In genomic region chr9:81689343-81690175, GRCh38 we compare ENCODE assay signal across 8 cellular contexts. TPM values are rescaled to one million over a fixed set of nuclear protein-coding genes. Genes with fewer than 3 reads are reported as not detected.
DNase-seq lines count a peak whose midpoint lies in the region; ATAC-seq, FAIRE-seq and TF ChIP-seq lines count a peak whose summit lies in the region.

Gene TLE1, minus strand, starts transcription at chr9:81689547. Its CDS starts 1,307 bp downstream, at chr9:81688240.

- H3K27ac Mint-ChIP-seq in T-helper 17 cell (peak within 1 kb of the TSS; percentile 81), astrocyte (ENCODE audit: unreplicated experiment) (peak within 1 kb of the TSS; percentile 82), progenitor cell of endocrine pancreas (peak within 1 kb of the TSS; percentile 99)

- peak in 1 of 4 donors; percentile 68 for TF ChIP-seq EP300 in upper lobe of left lung (IDR thresholded peaks at IDR 0.05)

- peak within 1 kb of the TSS; percentile 55 for H2AFZ ChIP-seq in astrocyte (ENCODE audit: low read depth, low read length)

- H3K4me1 Mint-ChIP-seq in T-helper 17 cell (peaks cover 12% of the 10 kb centered on the region), astrocyte (ENCODE audit: low read depth, unreplicated experiment) (no peaks in the 10 kb centered on the region), progenitor cell of endocrine pancreas (ENCODE audit: low read depth) (peaks cover 25% of the 10 kb centered on the region)

- TF ChIP-seq POLR2A in upper lobe of left lung (IDR thresholded peaks at IDR 0.05): peak in 3 of 4 donors; percentile 40 to 76 (median 69)

- H3K4me3 Mint-ChIP-seq in T-helper 17 cell (peak within 1 kb of the TSS; percentile 88), astrocyte (ENCODE audit: unreplicated experiment) (peak within 1 kb of the TSS; percentile 98), progenitor cell of endocrine pancreas (ENCODE audit: low read depth) (peak within 1 kb of the TSS; percentile 98)

- peaks cover 17% of the 10 kb centered on the region for H3K4me1 ChIP-seq in astrocyte (ENCODE audit: insufficient read depth, low read length)
- H3K4me1 ChIP-seq in right atrium auricular region: peaks cover 0 to 24% of the 10 kb centered on the region in 2 donors
- H3K4me1 ChIP-seq in upper lobe of left lung: peaks cover 12 to 56% (median 36%) of the 10 kb centered on the region in 4 donors

- peak within 1 kb of the TSS; percentile 50 for H3K27ac ChIP-seq in astrocyte (ENCODE audit: low read depth, low read length)
- H3K27ac ChIP-seq in right atrium auricular region: peak within 1 kb of the TSS; percentile 83 to 86
- peak within 1 kb of the TSS; percentile 82 to 86 (median 85) for H3K27ac ChIP-seq in upper lobe of left lung

- peaks cover 35% of the 10 kb centered on the region for H3K79me2 ChIP-seq in astrocyte (ENCODE audit: insufficient read depth, low read length)

- H3K27me3 Mint-ChIP-seq in T-helper 17 cell (peaks cover 11% of the 10 kb centered on the region), astrocyte (ENCODE audit: low read depth, unreplicated experiment) (peaks cover 13% of the 10 kb centered on the region), progenitor cell of endocrine pancreas (no peaks in the 10 kb centered on the region)

- H3K4me2 ChIP-seq in astrocyte (ENCODE audit: low read length): peak within 1 kb of the TSS; percentile 96

- DNase-seq in GM04503 (ENCODE audit: low read depth) (peak; percentile 94), NCI-H1105 treated with DMSO at 0.1 percent for 48 hours (lab: John Stamatoyannopoulos, UW) (peak; percentile 97), T-helper 17 cell (peak; percentile 23 to 62 (median 60)), astrocyte (ENCODE audit: low read depth) (peak; percentile 98), right atrium auricular region (ENCODE audit: low spot score) (peak; percentile 100), progenitor cell of endocrine pancreas (ENCODE audit: low spot score, unreplicated experiment) (peak; percentile 99), upper lobe of left lung (peak; percentile 99)

- peak within 1 kb of the TSS; percentile 85 for H3K4me3 ChIP-seq in astrocyte (ENCODE audit: insufficient read depth, low read depth, low read length)
- peak within 1 kb of the TSS; percentile 62 to 75 for H3K4me3 ChIP-seq in right atrium auricular region
- peak within 1 kb of the TSS; percentile 69 to 88 (median 74) for H3K4me3 ChIP-seq in upper lobe of left lung

- no peaks in the 10 kb centered on the region for H3K36me3 Mint-ChIP-seq in T-helper 17 cell (ENCODE audit: low read depth)
- no peaks in the 10 kb centered on the region for H3K36me3 Mint-ChIP-seq in astrocyte (ENCODE audit: low read depth, unreplicated experiment)
- H3K36me3 Mint-ChIP-seq in progenitor cell of endocrine pancreas (ENCODE audit: insufficient read depth): no peaks in the 10 kb centered on the region

- TF ChIP-seq CTCF in astrocyte (IDR thresholded peaks at IDR 0.05; ENCODE audit: insufficient read depth, low read depth, low read length): no peak
- TF ChIP-seq CTCF in right atrium auricular region (IDR thresholded peaks at IDR 0.05): no peak
- no peak for TF ChIP-seq CTCF in progenitor cell of endocrine pancreas (IDR thresholded peaks at IDR 0.05; ENCODE audit: unreplicated experiment)
- no peak for TF ChIP-seq CTCF in upper lobe of left lung (IDR thresholded peaks at IDR 0.05)

- peak within 1 kb of the TSS; percentile 81 for H3K9ac ChIP-seq in astrocyte (ENCODE audit: low read length)

- H3K36me3 ChIP-seq in astrocyte (ENCODE audit: insufficient read depth, low read length) (no peaks in the 10 kb centered on the region), right atrium auricular region (no peaks in the 10 kb centered on the region), upper lobe of left lung (no peaks in the 10 kb centered on the region)

- FAIRE-seq in astrocyte (lab: Jason Lieb, UNC): peak; percentile 26

- peak; percentile 82 for ATAC-seq in HG02642 (IDR thresholded peaks at IDR 0.05; ENCODE audit: poor library complexity, unreplicated experiment)
- peak; percentile 82 for ATAC-seq in T-helper 17 cell
- peak; percentile 95 to 98 for ATAC-seq in upper lobe of left lung (ENCODE audit: low FRiP score in 2 of 2)

- peaks cover 19% of the 10 kb centered on the region for H4K20me1 ChIP-seq in astrocyte (ENCODE audit: insufficient read depth, low read length)

- H3K9me3 ChIP-seq in T-helper 17 cell (ENCODE audit: control insufficient read depth, low read length, poor library complexity, severe bottlenecking) (no peaks in the 10 kb centered on the region), astrocyte (ENCODE audit: insufficient read depth, low read depth, low read length) (no peaks in the 10 kb centered on the region), right atrium auricular region (no peaks in the 10 kb centered on the region), upper lobe of left lung (no peaks in the 10 kb centered on the region)

- H3K9me3 Mint-ChIP-seq in astrocyte (ENCODE audit: unreplicated experiment) (peaks cover 2% of the 10 kb centered on the region), progenitor cell of endocrine pancreas (ENCODE audit: low read depth) (no peaks in the 10 kb centered on the region)

- H3K27me3 ChIP-seq in astrocyte (ENCODE audit: insufficient read depth, low read length): peaks cover 6% of the 10 kb centered on the region
- peaks cover 0 to 6% of the 10 kb centered on the region in 2 donors for H3K27me3 ChIP-seq in right atrium auricular region
- H3K27me3 ChIP-seq in upper lobe of left lung: no peaks in the 10 kb centered on the region

- WGBS in upper lobe of left lung, 2 donors: 0 to 3% methylated on average over 25 to 62 of the region's 95 CpGs

RNA-seq across cellular contexts. Expression of gene TLE1, which starts in this region (rescaled TPM):
- 1 to 10 TPM; 2.2 to 3.4 TPM for total RNA-seq in T-helper 17 cell
- total RNA-seq in astrocyte: 23.6 and 29.6 TPM in 2 replicates
- 10 to 100 TPM; 17.1 to 42.8 TPM for total RNA-seq in right atrium auricular region
- 68.7 and 69.4 TPM in 2 replicates for total RNA-seq in progenitor cell of endocrine pancreas
- 10 to 100 TPM; 17.3 to 55.5 (median 27.6) TPM for total RNA-seq in upper lobe of left lung

Comparison
In these comparisons a context has a peak if more than half of its experiments do, and no peak if none do; other contexts are left out.
1. Peak in every context shown above with its lines: DNase-seq, ATAC-seq, H3K4me3 ChIP-seq and H3K27ac ChIP-seq.